ENCODE assay signal across 10 cellular contexts in genomic region chr4:105520819-105521790, GRCh38.
DNase-seq lines count a peak whose midpoint lies in the region; ATAC-seq and TF ChIP-seq lines count a peak whose summit lies in the region.
"Had no signal": no experiment of that assay in that cellular context is flagged by ENCODE, and none has a peak within 500 bp of the region (broad histone marks: within the 10 kb centered on the region; RNA-seq: fewer than 3 reads in every experiment).

No MANE protein-coding gene starts in this region.

- H3K4me1 ChIP-seq in tibial artery: no peaks in the 10 kb centered on the region
- H3K4me1 ChIP-seq: SJSA1 had no signal

- no peaks in the 10 kb centered on the region for H3K9me3 ChIP-seq in tibial artery
- H3K9me3 ChIP-seq: SJSA1 had no signal

- DNase-seq in CD1c-positive myeloid dendritic cell (ENCODE audit: extremely low spot score) (peak; percentile 6), NCI-H2196 treated with DMSO at 0.1 percent for 48 hours (lab: John Stamatoyannopoulos, UW; ENCODE audit: unreplicated experiment) (peak; percentile 2), astrocyte of the spinal cord (ENCODE audit: low read depth, low spot score) (peak; percentile 59), iris pigment epithelial cell (ENCODE audit: low read depth) (peak; percentile 54), tibial artery (no peak)
- DNase-seq in effector CD4-positive, alpha-beta T cell: no peak

- no peak overlapping the region for H3K4me3 ChIP-seq in astrocyte of the spinal cord (ENCODE audit: low read depth, low read length)
- H3K4me3 ChIP-seq in tibial artery: no peak overlapping the region
- H3K4me3 ChIP-seq: SJSA1 had no signal

- in situ Hi-C loops in astrocyte of the spinal cord (cut with HindIII; ENCODE audit: low sequenced_read_pairs): no loop called here

- H3K36me3 ChIP-seq in tibial artery: no peaks in the 10 kb centered on the region
- H3K36me3 ChIP-seq: SJSA1 had no signal

- no peak overlapping the region for H3K27ac ChIP-seq in tibial artery
- H3K27ac ChIP-seq: SJSA1 had no signal

- TF ChIP-seq CTCF in astrocyte of the spinal cord (IDR thresholded peaks at IDR 0.05; ENCODE audit: low read depth, low read length) (peak; percentile 70), tibial artery (IDR thresholded peaks at IDR 0.05) (peak; percentile 47 to 52)

- no peaks in the 10 kb centered on the region for H3K27me3 ChIP-seq in tibial artery
- H3K27me3 ChIP-seq: SJSA1 had no signal

- peak; percentile 88 for ATAC-seq in GM18511 (IDR thresholded peaks at IDR 0.05; ENCODE audit: unreplicated experiment)
- peak; percentile 80 for ATAC-seq in HG02885 (IDR thresholded peaks at IDR 0.05; ENCODE audit: poor library complexity, unreplicated experiment)
- ATAC-seq: naive thymus-derived CD4-positive, alpha-beta T cell had no signal

- intact Hi-C loops in tibial artery (cut with DNase I; ENCODE audit: low total_unique reads): no loop called here

Comparison
In these comparisons a context has a peak if more than half of its experiments do, and no peak if none do; other contexts are left out.
1. DNase-seq: peak in CD1c-positive myeloid dendritic cell (single experiment), NCI-H2196 treated with DMSO at 0.1 percent for 48 hours (single experiment), astrocyte of the spinal cord (single experiment) and iris pigment epithelial cell (single experiment); none in tibial artery (0 of 2) and effector CD4-positive, alpha-beta T cell (single experiment).